ENCODE assay signal across 8 cellular contexts in the genomic region with DNA sequence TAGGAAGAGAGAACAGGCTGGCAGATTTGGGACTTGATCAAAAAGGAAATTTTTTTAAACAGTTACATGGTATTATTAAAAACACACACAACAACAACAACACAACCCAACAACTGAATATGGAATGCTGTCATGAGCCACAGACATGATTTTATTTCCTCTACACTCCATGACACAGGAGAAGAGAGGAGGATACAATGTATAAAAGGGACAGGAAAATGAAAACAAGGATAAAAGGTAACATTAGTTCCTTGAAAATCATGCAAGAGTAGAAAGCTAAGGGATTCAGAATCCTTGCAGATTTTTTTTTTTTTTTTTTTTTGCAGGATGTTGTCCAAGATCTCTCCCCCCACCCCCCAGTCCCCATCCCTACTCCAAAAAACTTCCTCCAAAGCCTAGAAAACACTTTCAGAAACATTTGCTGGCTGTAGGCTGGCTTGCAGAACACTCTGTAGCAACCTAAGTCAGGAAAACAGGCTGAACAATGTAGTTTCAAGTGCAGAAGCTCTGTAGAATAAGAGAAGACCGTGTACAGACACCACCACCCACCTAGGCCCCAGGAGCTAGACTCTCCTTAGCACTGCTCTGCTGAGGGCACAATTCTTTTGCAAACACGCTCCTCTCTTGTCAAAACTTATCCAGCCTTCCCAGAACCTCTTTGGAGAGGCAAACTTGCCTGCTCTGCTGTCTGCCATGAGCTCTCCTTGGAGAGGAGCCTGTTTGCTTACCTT. TPM values are rescaled to one million over a fixed set of nuclear protein-coding genes. Genes with fewer than 3 reads are reported as not detected.
A peak's percentile ranks its signal among the peaks of the same experiment; 100 is the strongest.
DNase-seq lines count a peak whose midpoint lies in the region; ATAC-seq and TF ChIP-seq lines count a peak whose summit lies in the region.

No MANE protein-coding gene starts in this region.

- peak; percentile 12 for DNase-seq in stimulated activated CD4-positive, alpha-beta T cell treated with anti-CD3 and anti-CD28 coated beads, Interleukin-4, amount 100 ng/mL, for 1 hour
- DNase-seq in stimulated activated CD4-positive, alpha-beta T cell treated with anti-CD3 and anti-CD28 coated beads, Interleukin-4, amount 100 ng/mL, for 4 hours = no peak
- DNase-seq in WERI-Rb-1 (no peak), esophagus muscularis mucosa (ENCODE audit: extremely low spot score) (no peak), posterior vena cava (ENCODE audit: low spot score) (peak; percentile 10), GOT3 (lab: John Stamatoyannopoulos, UW) (no peak), MV-4-11 (lab: John Stamatoyannopoulos, UW) (no peak)

- no peak for TF ChIP-seq POLR2A in esophagus muscularis mucosa (IDR thresholded peaks at IDR 0.05; ENCODE audit: low read depth)

- ATAC-seq in GM21576 (IDR thresholded peaks at IDR 0.05; ENCODE audit: unreplicated experiment) = no peak

- no peak for TF ChIP-seq CTCF in WERI-Rb-1 (IDR thresholded peaks at IDR 0.05; ENCODE audit: low read depth, low read length)
- TF ChIP-seq CTCF in esophagus muscularis mucosa (IDR thresholded peaks at IDR 0.05) = no peak

- intact Hi-C loops in esophagus muscularis mucosa (cut with DNase I) (loop anchor here (2.0 kb wide), 1 partner anchor 21 kb away; no protein-coding TSS in a partner anchor), posterior vena cava (cut with DNase I) (loop anchor here (2.0 to 5.0 kb wide), 2 partner anchors 35 to 38 kb away; no protein-coding TSS in a partner anchor)

- H3K27ac ChIP-seq in WERI-Rb-1 = peak overlapping the region; percentile 99
- H3K27ac ChIP-seq in esophagus muscularis mucosa (replicated peaks in 1 of 4) = peak overlapping the region; percentile 97 to 100 (median 98)

- TF ChIP-seq EP300 in esophagus muscularis mucosa (IDR thresholded peaks at IDR 0.05) = no peak

- peak overlapping the region; percentile 50 for H3K4me3 ChIP-seq in WERI-Rb-1 (ENCODE audit: low read depth, low read length)
- H3K4me3 ChIP-seq in esophagus muscularis mucosa = peak overlapping the region; percentile 32 to 47 (median 38)

- H3K9me3 ChIP-seq in WERI-Rb-1 (ENCODE audit: severe bottlenecking) (no peaks in the 10 kb centered on the region), esophagus muscularis mucosa (no peaks in the 10 kb centered on the region)

- H3K36me3 ChIP-seq in WERI-Rb-1 (peaks cover 12% of the 10 kb centered on the region), esophagus muscularis mucosa (no peaks in the 10 kb centered on the region)

- peaks cover 100% of the 10 kb centered on the region in 4 donors for H3K4me1 ChIP-seq in esophagus muscularis mucosa

- 0% methylated on average over 1 of the region's 2 CpGs for WGBS in esophagus muscularis mucosa

- H3K27me3 ChIP-seq in WERI-Rb-1 (ENCODE audit: insufficient read depth, low read depth, severe bottlenecking) (no peaks in the 10 kb centered on the region), esophagus muscularis mucosa (no peaks in the 10 kb centered on the region)

RNA-seq across cellular contexts. Expression of gene ZMYND8, which starts 0.8 kb away (rescaled TPM):
- total RNA-seq in esophagus muscularis mucosa (10 to 100 TPM; 44.6 to 78.6 (median 65.8) TPM), posterior vena cava (10 to 100 TPM; 28.0 to 29.3 TPM)

Comparison
In these comparisons a context has a peak if more than half of its experiments do, and no peak if none do; other contexts are left out.
1. DNase-seq: peak in stimulated activated CD4-positive, alpha-beta T cell treated with anti-CD3 and anti-CD28 coated beads, Interleukin-4, amount 100 ng/mL, for 1 hour (single experiment) and posterior vena cava (single experiment); none in stimulated activated CD4-positive, alpha-beta T cell treated with anti-CD3 and anti-CD28 coated beads, Interleukin-4, amount 100 ng/mL, for 4 hours (0 of 2), WERI-Rb-1 (single experiment), esophagus muscularis mucosa (single experiment), GOT3 (single experiment) and MV-4-11 (single experiment).